ENCODE assay signal across 14 cellular contexts in genomic region chr21:38476385-38476784, GRCh38. TPM values are rescaled to one million over a fixed set of nuclear protein-coding genes. Genes with fewer than 3 reads are reported as not detected.
A peak's percentile ranks its signal among the peaks of the same experiment; 100 is the strongest.
DNase-seq lines count a peak whose midpoint lies in the region; ATAC-seq and TF ChIP-seq lines count a peak whose summit lies in the region.
"Had no signal": no experiment of that assay in that cellular context is flagged by ENCODE, and none has a peak within 500 bp of the region (broad histone marks: within the 10 kb centered on the region; RNA-seq: fewer than 3 reads in every experiment).

No MANE protein-coding gene starts in this region.

- H3K27me3 ChIP-seq in naive thymus-derived CD4-positive, alpha-beta T cell (ENCODE audit: control insufficient read depth in 2 of 2, insufficient read depth in 2 of 2, low read length in 2 of 2), result peaks cover 0 to 6% of the 10 kb centered on the region in 2 donors

- H3K9me3 Mint-ChIP-seq in naive thymus-derived CD4-positive, alpha-beta T cell, result peaks cover 0 to 5% (median 0%) of the 10 kb centered on the region in 11 donors

- peaks cover 43 to 89% (median 78%) of the 10 kb centered on the region in 5 donors for H3K27me3 Mint-ChIP-seq in naive thymus-derived CD4-positive, alpha-beta T cell

- H3K4me3 Mint-ChIP-seq in naive thymus-derived CD4-positive, alpha-beta T cell, result no peak overlapping the region
- H3K4me3 Mint-ChIP-seq: activated naive CD8-positive, alpha-beta T cell treated with anti-CD3 and anti-CD28 coated beads, Interleukin-2, amount 10 ng/mL, durations not matched to agents 7 days and 5 days had no signal

- no peak overlapping the region for H3K4me3 ChIP-seq in fibroblast of villous mesenchyme (ENCODE audit: low read depth, low read length)
- no peak overlapping the region for H3K4me3 ChIP-seq in naive thymus-derived CD4-positive, alpha-beta T cell (ENCODE audit: low read length)
- H3K4me3 ChIP-seq: PC-9, tibial nerve had no signal

- TF ChIP-seq CTCF in fibroblast of villous mesenchyme (IDR thresholded peaks at IDR 0.05; ENCODE audit: insufficient read depth, low read depth, low read length), result no peak

- intact Hi-C loops in naive thymus-derived CD4-positive, alpha-beta T cell (cut with micrococcal nuclease), result no loop called here

- ATAC-seq in naive thymus-derived CD4-positive, alpha-beta T cell, result peak; percentile 54
- ATAC-seq in HG02610 (IDR thresholded peaks at IDR 0.05; ENCODE audit: unreplicated experiment), result no peak
- no peak for ATAC-seq in HG03175 (IDR thresholded peaks at IDR 0.05; ENCODE audit: unreplicated experiment)

- CTCF ChIA-PET in naive thymus-derived CD4-positive, alpha-beta T cell (lab: Charles Lee), result no interaction called here

- POLR2A ChIA-PET in naive thymus-derived CD4-positive, alpha-beta T cell (lab: Charles Lee), result no interaction called here

- no peak overlapping the region for H3K27ac Mint-ChIP-seq in naive thymus-derived CD4-positive, alpha-beta T cell
- H3K27ac Mint-ChIP-seq: activated naive CD8-positive, alpha-beta T cell treated with anti-CD3 and anti-CD28 coated beads, Interleukin-2, amount 10 ng/mL, durations not matched to agents 7 days and 5 days had no signal

- H3K4me1 ChIP-seq in naive thymus-derived CD4-positive, alpha-beta T cell (ENCODE audit: control insufficient read depth in 2 of 2, insufficient read depth in 2 of 2, low read length in 2 of 2), result no peaks in the 10 kb centered on the region
- H3K4me1 ChIP-seq: tibial nerve had no signal

- peak; percentile 85 to 88 for DNase-seq in AML-193 (lab: John Stamatoyannopoulos, UW)
- peak; percentile 78 to 81 for DNase-seq in NOMO-1 (lab: John Stamatoyannopoulos, UW; ENCODE audit: unreplicated experiment in 2 of 2)
- peak; percentile 50 for DNase-seq in fibroblast of villous mesenchyme (ENCODE audit: low read depth)
- no peak for DNase-seq in naive thymus-derived CD4-positive, alpha-beta T cell
- no peak for DNase-seq in activated naive CD4-positive, alpha-beta T cell (lab: John Stamatoyannopoulos, UW)
- no peak for DNase-seq in NCI-H226
- DNase-seq: activated naive CD8-positive, alpha-beta T cell treated with anti-CD3 and anti-CD28 coated beads, Interleukin-2, amount 10 ng/mL, durations not matched to agents 7 days and 5 days; H7; NCI-H2029; PC-9 had no signal

- H3K36me3 ChIP-seq in naive thymus-derived CD4-positive, alpha-beta T cell (ENCODE audit: control insufficient read depth in 2 of 3, insufficient read depth in 3 of 3, low read length in 3 of 3), result no peaks in the 10 kb centered on the region
- H3K36me3 ChIP-seq: tibial nerve had no signal

- H3K36me3 Mint-ChIP-seq in naive thymus-derived CD4-positive, alpha-beta T cell, result no peaks in the 10 kb centered on the region
- H3K36me3 Mint-ChIP-seq: activated naive CD8-positive, alpha-beta T cell treated with anti-CD3 and anti-CD28 coated beads, Interleukin-2, amount 10 ng/mL, durations not matched to agents 7 days and 5 days had no signal

- H3K9me3 ChIP-seq in naive thymus-derived CD4-positive, alpha-beta T cell (ENCODE audit: control insufficient read depth in 2 of 3, low read length in 3 of 3), result no peaks in the 10 kb centered on the region
- H3K9me3 ChIP-seq: tibial nerve had no signal

- peaks cover 0 to 11% (median 0%) of the 10 kb centered on the region in 7 donors for H3K4me1 Mint-ChIP-seq in naive thymus-derived CD4-positive, alpha-beta T cell

- H3K27ac ChIP-seq in naive thymus-derived CD4-positive, alpha-beta T cell (ENCODE audit: low read depth, low read length), result no peak overlapping the region
- H3K27ac ChIP-seq: PC-9 had no signal

RNA-seq across cellular contexts. Expression of gene ERG, which starts 21.9 kb away (rescaled TPM):
- not detected in 2 replicates for total RNA-seq in fibroblast of villous mesenchyme
- 1 to 10 TPM in 1 of 5 experiments, under 1 TPM in 1, not detected in 3; 0.24 to 1.3 TPM for total RNA-seq in naive thymus-derived CD4-positive, alpha-beta T cell
- polyA plus RNA-seq in naive thymus-derived CD4-positive, alpha-beta T cell, result not detected
- total RNA-seq: A673; activated naive CD8-positive, alpha-beta T cell treated with anti-CD3 and anti-CD28 coated beads, Interleukin-2, amount 10 ng/mL, durations not matched to agents 7 days and 5 days; PC-9 had no signal

Comparison
In these comparisons a context has a peak if more than half of its experiments do, and no peak if none do; other contexts are left out.
1. DNase-seq: peak in AML-193 (2 of 2), NOMO-1 (2 of 2) and fibroblast of villous mesenchyme (single experiment); none in naive thymus-derived CD4-positive, alpha-beta T cell (0 of 9), activated naive CD4-positive, alpha-beta T cell (0 of 4) and NCI-H226 (single experiment).